Comparison of ENCODE assay signal across 8 cellular contexts in genomic region chr16:89319883-89320716, GRCh38.
DNase-seq lines count a peak whose midpoint lies in the region; ATAC-seq, FAIRE-seq and TF ChIP-seq lines count a peak whose summit lies in the region.

No MANE protein-coding gene starts in this region.

- TSS peak; percentile 45 for BruUV-seq in endothelial cell of umbilical vein (replicated peaks; lab: Mats Ljungman, UMichigan)

- H3K4me1 ChIP-seq in endothelial cell of umbilical vein (ENCODE audit: control insufficient read depth, extremely low read depth, insufficient read depth, low read length) (peaks cover 85% of the 10 kb centered on the region), vagina (peaks cover 100% of the 10 kb centered on the region)

- no peaks in the 10 kb centered on the region for H4K20me1 ChIP-seq in endothelial cell of umbilical vein (replicated peaks; ENCODE audit: control insufficient read depth, extremely low read depth, insufficient read depth, low read length)

- H3K27me3 ChIP-seq in endothelial cell of umbilical vein (ENCODE audit: control insufficient read depth in 2 of 2, insufficient read depth in 2 of 2, low read length in 2 of 2) (no peaks in the 10 kb centered on the region), vagina (no peaks in the 10 kb centered on the region)

- peak; percentile 45 for ATAC-seq in HG03354 (IDR thresholded peaks at IDR 0.05; ENCODE audit: poor library complexity, severe bottlenecking, unreplicated experiment)

- H3K4me3 Mint-ChIP-seq in nephron: no peak overlapping the region

- no peaks in the 10 kb centered on the region for H3K27me3 Mint-ChIP-seq in nephron (ENCODE audit: low read depth)

- peak; percentile 98 for FAIRE-seq in endothelial cell of umbilical vein (lab: Jason Lieb, UNC)

- H3K27ac ChIP-seq in endothelial cell of umbilical vein (ENCODE audit: insufficient read depth, low read depth, low read length): peak overlapping the region; percentile 77
- H3K27ac ChIP-seq in vagina: peak overlapping the region; percentile 64

- intact Hi-C loops in endothelial cell of umbilical vein (cut with micrococcal nuclease) (loop anchor here (1.0 to 5.0 kb wide), 2 partner anchors 10 to 167 kb away; no protein-coding TSS in a partner anchor), vagina (cut with DNase I) (loop anchor here (5.0 kb wide), 1 partner anchor 187 kb away; the partner anchor contains the start of gene SPG7)

- H3K36me3 ChIP-seq in endothelial cell of umbilical vein (ENCODE audit: control insufficient read depth in 2 of 2, extremely low read depth in 1 of 2, insufficient read depth in 2 of 2, low read length in 2 of 2): no peaks in the 10 kb centered on the region
- H3K36me3 ChIP-seq in vagina: no peaks in the 10 kb centered on the region

- no peaks in the 10 kb centered on the region for H3K36me3 Mint-ChIP-seq in nephron (ENCODE audit: low read depth)

- no peak for TF ChIP-seq CTCF in WI38 (IDR thresholded peaks at IDR 0.05; ENCODE audit: low read depth, low read length)
- TF ChIP-seq CTCF in endothelial cell of umbilical vein (IDR thresholded peaks at IDR 0.05; ENCODE audit: extremely low read depth in 1 of 2, insufficient read depth in 1 of 2, low read depth in 1 of 2, low read length in 2 of 2): no peak
- no peak for TF ChIP-seq CTCF in nephron (IDR thresholded peaks at IDR 0.05; ENCODE audit: unreplicated experiment in 3 of 3)
- no peak for TF ChIP-seq CTCF in vagina (IDR thresholded peaks at IDR 0.05)

- peaks cover 74% of the 10 kb centered on the region for H3K4me1 Mint-ChIP-seq in nephron

- POLR2A ChIA-PET in endothelial cell of umbilical vein (lab: Charles Lee): no interaction called here

- no peaks in the 10 kb centered on the region for H3K9me3 ChIP-seq in endothelial cell of umbilical vein (replicated peaks; ENCODE audit: control insufficient read depth, insufficient read depth, low read length)
- H3K9me3 ChIP-seq in vagina: no peaks in the 10 kb centered on the region

- dilution Hi-C loops in endothelial cell of umbilical vein (cut with MboI; ENCODE audit: extremely low pct_ligation_motif_present, low sequenced_read_pairs): no loop called here

- DNase-seq in Daoy (ENCODE audit: low read depth) (peak; percentile 92), endothelial cell of umbilical vein (ENCODE audit: low read depth, low spot score) (peak; percentile 84), vagina (ENCODE audit: extremely low spot score in 2 of 2) (no peak), NCI-H345 treated with DMSO at 0.1 percent for 48 hours (lab: John Stamatoyannopoulos, UW; ENCODE audit: unreplicated experiment) (no peak), NCI-H748 (lab: John Stamatoyannopoulos, UW; ENCODE audit: unreplicated experiment) (no peak)

- H3K79me2 ChIP-seq in endothelial cell of umbilical vein (ENCODE audit: control insufficient read depth, insufficient read depth, low read length): peaks cover 86% of the 10 kb centered on the region

- peak overlapping the region; percentile 70 for H3K9ac ChIP-seq in endothelial cell of umbilical vein (replicated peaks; ENCODE audit: extremely low read depth, insufficient read depth, low read length)

- no peaks in the 10 kb centered on the region for H3K9me3 Mint-ChIP-seq in nephron

- no peak for TF ChIP-seq POLR2A in endothelial cell of umbilical vein (IDR thresholded peaks at IDR 0.05; ENCODE audit: low read depth, low read length)
- TF ChIP-seq POLR2A in vagina (IDR thresholded peaks at IDR 0.05): no peak

- H3K4me3 ChIP-seq in WI38 (ENCODE audit: low read depth, low read length) (peak overlapping the region; percentile 36), endothelial cell of umbilical vein (replicated peaks in 1 of 3; ENCODE audit: insufficient read depth in 1 of 3, low read depth in 1 of 3, low read length in 3 of 3) (no peak overlapping the region), vagina (peak overlapping the region; percentile 4 to 42)

- H2AFZ ChIP-seq in endothelial cell of umbilical vein (ENCODE audit: low read depth, low read length): no peak overlapping the region

- H3K27ac Mint-ChIP-seq in nephron: peak overlapping the region; percentile 48 to 76 (median 65)

- peak overlapping the region; percentile 40 for H3K4me2 ChIP-seq in endothelial cell of umbilical vein (ENCODE audit: insufficient read depth, low read length)

- CTCF ChIA-PET in endothelial cell of umbilical vein (lab: Charles Lee): interaction anchor here (0.6 kb wide), 1 partner anchor 136 kb away, joined by 3 read pairs; no protein-coding TSS in a partner anchor

- no peaks in the 10 kb centered on the region for H3K9me1 ChIP-seq in endothelial cell of umbilical vein (replicated peaks; ENCODE audit: control insufficient read depth, extremely low read depth, insufficient read depth, low read length)

TF ChIP-seq in endothelial cell of umbilical vein, 7 proteins besides CTCF, POLR2A, EP300 and RAD21:
- TF ChIP-seq FOS (IDR thresholded peaks at IDR 0.05; ENCODE audit: borderline replicate concordance, insufficient read depth, low read length): peak; percentile 93
- TF ChIP-seq GATA2 (IDR thresholded peaks at IDR 0.05; ENCODE audit: insufficient read depth, insufficient read length, low read depth, low read length): peak; percentile 60
- TF ChIP-seq POLR2AphosphoS5 (IDR thresholded peaks at IDR 0.05; ENCODE audit: insufficient read depth, low read depth, low read length): peak; percentile 75
- no peak for TF ChIP-seq MYC (IDR thresholded peaks at IDR 0.05; ENCODE audit: low read depth, low read length)
- peak; percentile 24 for TF ChIP-seq JUN (IDR thresholded peaks at IDR 0.05; ENCODE audit: borderline replicate concordance, insufficient read depth, insufficient read length, low read depth)
- TF ChIP-seq EZH2 (IDR thresholded peaks at IDR 0.05; ENCODE audit: borderline replicate concordance, low read depth, low read length, severe bottlenecking): no peak
- no peak for TF ChIP-seq MAX (IDR thresholded peaks at IDR 0.05; ENCODE audit: insufficient read depth, insufficient read length)

Comparison
In these comparisons a context has a peak if more than half of its experiments do, and no peak if none do; other contexts are left out.
1. DNase-seq: peak in Daoy (single experiment) and endothelial cell of umbilical vein (single experiment); none in vagina (0 of 2), NCI-H345 treated with DMSO at 0.1 percent for 48 hours (single experiment) and NCI-H748 (single experiment).
2. H3K4me3 ChIP-seq: peak in WI38 (single experiment) and vagina (2 of 2); none in endothelial cell of umbilical vein (0 of 3).